In genomic region chr5:60812426-60812825, GRCh38 we compare ENCODE assay signal across 1 cellular context.
TF ChIP-seq lines count a peak whose summit lies in the region.

No MANE protein-coding gene starts in this region.

TF ChIP-seq in A549, 52 proteins besides CTCF, POLR2A, EP300 and RAD21 (continued from another document):
- no peak for TF ChIP-seq MAX (IDR thresholded peaks at IDR 0.05)
